ENCODE assay signal across 16 cellular contexts in the genomic region with DNA sequence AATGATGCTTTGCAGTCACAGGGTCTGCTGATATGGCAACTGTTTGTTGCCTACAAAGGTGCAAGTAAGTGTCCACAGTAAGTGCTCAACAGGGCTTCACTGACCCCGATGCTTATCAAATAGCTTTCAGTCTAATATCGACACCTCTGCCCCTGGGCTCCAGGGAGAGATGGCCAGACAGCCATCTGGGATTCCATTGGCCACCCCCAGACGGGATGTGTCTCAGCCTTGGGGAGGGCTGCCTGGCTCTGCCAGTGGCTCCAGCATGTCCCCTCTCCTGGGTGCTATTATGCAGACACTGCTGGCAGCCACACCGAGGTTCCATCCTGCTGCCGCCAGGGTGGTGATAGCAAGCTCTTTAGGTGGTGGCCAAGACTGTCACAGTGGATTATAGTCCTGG. TPM values are rescaled to one million over a fixed set of nuclear protein-coding genes. Genes with fewer than 3 reads are reported as not detected.
A peak's percentile ranks its signal among the peaks of the same experiment; 100 is the strongest.
DNase-seq lines count a peak whose midpoint lies in the region; ATAC-seq and TF ChIP-seq lines count a peak whose summit lies in the region.
"Had no signal": no experiment of that assay in that cellular context is flagged by ENCODE, and none has a peak within 500 bp of the region (broad histone marks: within the 10 kb centered on the region; RNA-seq: fewer than 3 reads in every experiment).

No MANE protein-coding gene starts in this region.

- H3K27ac ChIP-seq in CD4-positive, alpha-beta memory T cell (ENCODE audit: low read depth, low read length) = no peak overlapping the region
- peak overlapping the region in 1 of 2 experiments; percentile 99; a peak in 2 of 4 replicates for H3K27ac ChIP-seq in SK-N-SH (ENCODE audit: low read depth in 2 of 2, low read length in 1 of 2)
- H3K27ac ChIP-seq in rectal smooth muscle tissue (ENCODE audit: low read depth, low read length) = peak overlapping the region; percentile 74
- H3K27ac ChIP-seq in smooth muscle cell (ENCODE audit: low read depth) = no peak overlapping the region
- H3K27ac ChIP-seq: cardiac muscle cell had no signal

- CTCF ChIA-PET in CD4-positive, alpha-beta memory T cell (lab: Charles Lee; ENCODE audit: partially characterized antibody) = interaction anchor here (0.5 to 13.2 kb wide), 11 partner anchors 13 to 318 kb away, joined by 3 to 480 read pairs (median 3); partner anchors contain the start of gene RPS6KA5
- CTCF ChIA-PET in SK-N-SH (lab: Yijun Ruan, JAX) = interaction anchor here (0.7 to 13.2 kb wide), 28 partner anchors 12 to 869 kb away, joined by 3 to 391 read pairs (median 4); partner anchors contain the start of genes DGLUCY, GPR68 and RPS6KA5
- CTCF ChIA-PET in Caco-2 (lab: Charles Lee) = interaction anchor here (0.7 to 1.1 kb wide), 2 partner anchors 32 to 58 kb away, joined by 3 read pairs; no protein-coding TSS in a partner anchor

- POLR2A ChIA-PET in CD4-positive, alpha-beta memory T cell (lab: Charles Lee; ENCODE audit: partially characterized antibody) = interaction anchor here (0.6 to 6.5 kb wide), 3 partner anchors 67 to 269 kb away, joined by 3 to 35 read pairs (median 3); partner anchors contain the start of gene RPS6KA5
- POLR2A ChIA-PET in SK-N-SH (lab: Yijun Ruan, JAX) = interaction anchor here (0.6 to 2.1 kb wide), 7 partner anchors 22 to 268 kb away, joined by 3 to 11 read pairs (median 4); partner anchors contain the start of gene RPS6KA5
- POLR2A ChIA-PET in Caco-2 (lab: Charles Lee) = no interaction called here

- DNase-seq in CD4-positive, alpha-beta memory T cell = no peak
- DNase-seq in SK-N-SH = peak; percentile 84
- DNase-seq in cardiac septum (ENCODE audit: low spot score) = peak; percentile 82
- DNase-seq in lower leg skin (ENCODE audit: low spot score in 2 of 2) = no peak
- no peak for DNase-seq in Caco-2
- DNase-seq in smooth muscle cell (lab: John Stamatoyannopoulos, UW; ENCODE audit: unreplicated experiment) = no peak
- DNase-seq: activated CD4-positive, alpha-beta T cell treated with anti-CD3 and anti-CD28 coated beads for 36 hours; effector CD4-positive, alpha-beta T cell; HFFc6; islet precursor cell; NCI-H146; T1000 had no signal

- H4K20me1 ChIP-seq in SK-N-SH (ENCODE audit: insufficient read depth) = no peaks in the 10 kb centered on the region
- H4K20me1 ChIP-seq in smooth muscle cell (ENCODE audit: low read depth) = no peaks in the 10 kb centered on the region

- no TSS peak for BruUV-seq in Caco-2 (replicated peaks; lab: Mats Ljungman, UMichigan)

- H3K4me3 Mint-ChIP-seq in CD4-positive, alpha-beta memory T cell = no peak overlapping the region
- H3K4me3 Mint-ChIP-seq in Caco-2 (ENCODE audit: unreplicated experiment) = no peak overlapping the region
- H3K4me3 Mint-ChIP-seq: activated CD4-positive, alpha-beta T cell treated with anti-CD3 and anti-CD28 coated beads for 36 hours; HFFc6; mesothelial cell of epicardium had no signal

- peaks cover 3 to 7% (median 5%) of the 10 kb centered on the region in 4 donors for H3K4me1 Mint-ChIP-seq in CD4-positive, alpha-beta memory T cell
- H3K4me1 Mint-ChIP-seq in Caco-2 (ENCODE audit: low read depth, unreplicated experiment) = peaks cover 5% of the 10 kb centered on the region

- WGBS in SK-N-SH (ENCODE audit: low lambda C conversion rate) = 61% methylated on average over 3 of the region's 5 CpGs
- 67 to 75% methylated on average over 3 to 5 of the region's 5 CpGs for WGBS in lower leg skin, 2 donors
- WGBS in smooth muscle cell (ENCODE audit: low lambda C conversion rate) = 66% methylated on average over 5 of the region's 5 CpGs

- no peaks in the 10 kb centered on the region for H3K9me3 Mint-ChIP-seq in CD4-positive, alpha-beta memory T cell
- no peaks in the 10 kb centered on the region for H3K9me3 Mint-ChIP-seq in Caco-2 (ENCODE audit: unreplicated experiment)
- H3K9me3 Mint-ChIP-seq: HFFc6, mesothelial cell of epicardium had no signal

- H3K27ac Mint-ChIP-seq in CD4-positive, alpha-beta memory T cell = peak overlapping the region in 5 of 7 donors; percentile 13 to 77 (median 50)
- H3K27ac Mint-ChIP-seq in Caco-2 (ENCODE audit: unreplicated experiment) = no peak overlapping the region
- H3K27ac Mint-ChIP-seq: HFFc6, mesothelial cell of epicardium had no signal

- no peaks in the 10 kb centered on the region for H3K9me2 ChIP-seq in SK-N-SH

- no peak for ATAC-seq in HG02763 (IDR thresholded peaks at IDR 0.05; ENCODE audit: unreplicated experiment)
- ATAC-seq: activated CD4-positive, alpha-beta T cell treated with anti-CD3 and anti-CD28 coated beads for 36 hours had no signal

- H3K9ac ChIP-seq in SK-N-SH (no peak overlapping the region), rectal smooth muscle tissue (ENCODE audit: low read length) (no peak overlapping the region), smooth muscle cell (ENCODE audit: low read depth) (no peak overlapping the region)

- peaks cover 40% of the 10 kb centered on the region for H3K36me3 ChIP-seq in CD4-positive, alpha-beta memory T cell (ENCODE audit: insufficient read depth, low read length)
- H3K36me3 ChIP-seq in SK-N-SH (replicated peaks in 1 of 2; ENCODE audit: control insufficient read depth in 1 of 2, insufficient read depth in 2 of 2, low read length in 1 of 2) (peaks cover 0 to 3% of the 10 kb centered on the region in 2 experiments), rectal smooth muscle tissue (ENCODE audit: control insufficient read depth, insufficient read depth, low read length) (peaks cover 19% of the 10 kb centered on the region), Caco-2 (ENCODE audit: control insufficient read depth, insufficient read depth, low read length) (peaks cover 2% of the 10 kb centered on the region), smooth muscle cell (ENCODE audit: low read depth) (no peaks in the 10 kb centered on the region)

- TF ChIP-seq POLR2A in lower leg skin (IDR thresholded peaks at IDR 0.05) = no peak

- H2AFZ ChIP-seq in SK-N-SH (ENCODE audit: low read depth) (no peak overlapping the region), smooth muscle cell (ENCODE audit: low read depth) (no peak overlapping the region)

- no peaks in the 10 kb centered on the region for H3K4me1 ChIP-seq in CD4-positive, alpha-beta memory T cell (ENCODE audit: insufficient read depth, low read length)
- peaks cover 0 to 44% of the 10 kb centered on the region in 2 experiments; a peak in 1 of 4 replicates for H3K4me1 ChIP-seq in SK-N-SH (ENCODE audit: control insufficient read depth in 1 of 2, insufficient read depth in 2 of 2, low read depth in 1 of 2, low read length in 1 of 2)
- peaks cover 18% of the 10 kb centered on the region for H3K4me1 ChIP-seq in rectal smooth muscle tissue (ENCODE audit: control insufficient read depth, insufficient read depth, low read length)
- no peaks in the 10 kb centered on the region for H3K4me1 ChIP-seq in Caco-2
- H3K4me1 ChIP-seq in smooth muscle cell (ENCODE audit: low read depth) = no peaks in the 10 kb centered on the region

- TF ChIP-seq EP300 in SK-N-SH (IDR thresholded peaks at IDR 0.05; ENCODE audit: borderline replicate concordance in 1 of 2, low read depth in 1 of 2, low read length in 1 of 2) = peak in 1 of 2 experiments; percentile 95; a peak in 2 of 4 replicates

- peak; percentile 18; the same call in 1 of the 2 replicates for TF ChIP-seq RAD21 in SK-N-SH (IDR thresholded peaks at IDR 0.05; ENCODE audit: low read length)

- no peaks in the 10 kb centered on the region for H3K27me3 Mint-ChIP-seq in CD4-positive, alpha-beta memory T cell
- no peaks in the 10 kb centered on the region for H3K27me3 Mint-ChIP-seq in Caco-2 (ENCODE audit: insufficient read depth, unreplicated experiment)
- H3K27me3 Mint-ChIP-seq: activated CD4-positive, alpha-beta T cell treated with anti-CD3 and anti-CD28 coated beads for 36 hours had no signal

- H3K79me2 ChIP-seq in SK-N-SH (ENCODE audit: insufficient read depth) = no peaks in the 10 kb centered on the region
- H3K79me2 ChIP-seq in smooth muscle cell (ENCODE audit: low read depth) = no peaks in the 10 kb centered on the region

- intact Hi-C loops in CD4-positive, alpha-beta memory T cell (cut with micrococcal nuclease) = no loop called here
- intact Hi-C loops in cardiac septum (cut with DNase I) = loop anchor here (2.0 to 10.0 kb wide), 2 partner anchors 110 to 786 kb away; partner anchors contain the start of gene RPS6KA5
- intact Hi-C loops in lower leg skin (cut with DNase I; ENCODE audit: low total_unique reads) = no loop called here
- intact Hi-C loops in Caco-2 (cut with micrococcal nuclease; ENCODE audit: unreplicated experiment) = no loop called here

- H3K4me3 ChIP-seq in CD4-positive, alpha-beta memory T cell (ENCODE audit: low read length in 2 of 2) = no peak overlapping the region
- H3K4me3 ChIP-seq in SK-N-SH (ENCODE audit: low read depth in 2 of 2, low read length in 1 of 2) = no peak overlapping the region
- H3K4me3 ChIP-seq in rectal smooth muscle tissue (ENCODE audit: low read length) = no peak overlapping the region
- H3K4me3 ChIP-seq in lower leg skin (ENCODE audit: low read depth, poor library complexity, severe bottlenecking) = no peak overlapping the region
- H3K4me3 ChIP-seq in Caco-2 (ENCODE audit: low read depth, low read length) = no peak overlapping the region
- no peak overlapping the region for H3K4me3 ChIP-seq in smooth muscle cell
- H3K4me3 ChIP-seq: cardiac muscle cell had no signal

- peaks cover 25 to 59% of the 10 kb centered on the region in 2 donors for H3K36me3 Mint-ChIP-seq in CD4-positive, alpha-beta memory T cell
- H3K36me3 Mint-ChIP-seq in Caco-2 (ENCODE audit: insufficient read depth, unreplicated experiment) = peaks cover 22% of the 10 kb centered on the region

- TF ChIP-seq CTCF in SK-N-SH (IDR thresholded peaks at IDR 0.05) (no peak), lower leg skin (IDR thresholded peaks at IDR 0.05) (no peak), Caco-2 (IDR thresholded peaks at IDR 0.05; ENCODE audit: insufficient read depth in 1 of 2, low read depth in 1 of 2, low read length in 1 of 2, severe bottlenecking in 1 of 2, unreplicated experiment in 1 of 2) (no peak), smooth muscle cell (IDR thresholded peaks at IDR 0.05; ENCODE audit: borderline replicate concordance, insufficient read depth, poor library complexity, severe bottlenecking) (no peak)

- no peaks in the 10 kb centered on the region for H3K9me3 ChIP-seq in CD4-positive, alpha-beta memory T cell (ENCODE audit: control insufficient read depth in 1 of 2, low read length in 2 of 2)
- H3K9me3 ChIP-seq in SK-N-SH (no peaks in the 10 kb centered on the region), Caco-2 (no peaks in the 10 kb centered on the region), smooth muscle cell (replicated peaks; ENCODE audit: low read depth) (no peaks in the 10 kb centered on the region)

- no peaks in the 10 kb centered on the region for H3K27me3 ChIP-seq in CD4-positive, alpha-beta memory T cell (ENCODE audit: insufficient read depth, low read length)
- H3K27me3 ChIP-seq in SK-N-SH (ENCODE audit: insufficient read depth) = no peaks in the 10 kb centered on the region
- no peaks in the 10 kb centered on the region for H3K27me3 ChIP-seq in rectal smooth muscle tissue (ENCODE audit: control insufficient read depth, insufficient read depth, low read length)
- H3K27me3 ChIP-seq in Caco-2 (replicated peaks; ENCODE audit: control insufficient read depth, insufficient read depth, low read length) = no peaks in the 10 kb centered on the region
- no peaks in the 10 kb centered on the region for H3K27me3 ChIP-seq in smooth muscle cell (ENCODE audit: low read depth)
- H3K27me3 ChIP-seq: cardiac muscle cell had no signal

- H3F3A ChIP-seq in SK-N-SH (replicated peaks; ENCODE audit: insufficient read depth) (no peaks in the 10 kb centered on the region), smooth muscle cell (ENCODE audit: low read depth) (no peaks in the 10 kb centered on the region)

- H3K4me2 ChIP-seq in SK-N-SH (no peak overlapping the region), smooth muscle cell (no peak overlapping the region)

RNA-seq across cellular contexts. Expression of gene DGLUCY, which starts 57.4 kb away (rescaled TPM):
- total RNA-seq in CD4-positive, alpha-beta memory T cell = 100 to 1,000 TPM; 132 to 141 TPM
- 10 to 100 TPM; 40.9 to 45.5 TPM for polyA plus RNA-seq in CD4-positive, alpha-beta memory T cell
- 17.2 and 21.2 TPM in 2 replicates for polyA plus RNA-seq in SK-N-SH (2012; rRNA removed)
- 10.3 and 13.6 TPM in 2 replicates for polyA plus RNA-seq in SK-N-SH (2012; cell fraction: cytosol; rRNA removed)
- 30.7 and 41.6 TPM in 2 replicates for polyA plus RNA-seq in SK-N-SH (2012; cell fraction: nucleus; rRNA removed)
- 131 TPM for total RNA-seq in cardiac septum
- 10 to 100 TPM; 27.8 to 65.0 (median 61.3) TPM for total RNA-seq in lower leg skin
- 47.8 and 54.8 TPM in 2 replicates for total RNA-seq in Caco-2 (2022)
- total RNA-seq in smooth muscle cell = 9.7 and 10.4 TPM in 2 replicates
- polyA plus RNA-seq in smooth muscle cell = 11.3 and 15.9 TPM in 2 replicates

Comparison
In these comparisons a context has a peak if more than half of its experiments do, and no peak if none do; other contexts are left out.
1. DNase-seq: peak in SK-N-SH (single experiment) and cardiac septum (single experiment); none in CD4-positive, alpha-beta memory T cell (0 of 5), lower leg skin (0 of 2), Caco-2 (0 of 2) and smooth muscle cell (single experiment).